ENCODE assay signal across 8 cellular contexts in genomic region chr11:119168471-119169271, GRCh38.
A peak's percentile ranks its signal among the peaks of the same experiment; 100 is the strongest.
DNase-seq lines count a peak whose midpoint lies in the region; ATAC-seq lines count a peak whose summit lies in the region.

Gene NLRX1 (plus strand): TSS chr11:119168725. CDS start chr11:119171404, 2,679 bp downstream.

- H3K27me3 Mint-ChIP-seq in memory B cell: no peaks in the 10 kb centered on the region

- H3K36me3 Mint-ChIP-seq in memory B cell: no peaks in the 10 kb centered on the region

- peak within 1 kb of the TSS; percentile 66 for H3K27ac ChIP-seq in effector memory CD4-positive, alpha-beta T cell (ENCODE audit: insufficient read depth, low read length, poor library complexity, severe bottlenecking)

- peaks cover 5% of the 10 kb centered on the region for H3K4me1 ChIP-seq in effector memory CD4-positive, alpha-beta T cell (ENCODE audit: control insufficient read depth, insufficient read depth, low read length, poor library complexity, severe bottlenecking)

- H3K4me3 ChIP-seq in effector memory CD4-positive, alpha-beta T cell (ENCODE audit: insufficient read depth, low read depth, low read length, poor library complexity, severe bottlenecking): peak within 1 kb of the TSS; percentile 92

- peak; percentile 87 for ATAC-seq in GM18909 (IDR thresholded peaks at IDR 0.05; ENCODE audit: poor library complexity, unreplicated experiment)
- ATAC-seq in HG03175 (IDR thresholded peaks at IDR 0.05; ENCODE audit: unreplicated experiment): peak; percentile 93
- ATAC-seq in memory B cell (ENCODE audit: low read depth): peak; percentile 98

- H3K9me3 Mint-ChIP-seq in memory B cell: no peaks in the 10 kb centered on the region

- H3K4me1 Mint-ChIP-seq in memory B cell: peaks cover 2% of the 10 kb centered on the region

- no peaks in the 10 kb centered on the region for H3K27me3 ChIP-seq in effector memory CD4-positive, alpha-beta T cell (replicated peaks; ENCODE audit: control insufficient read depth, insufficient read depth, low read length, poor library complexity, severe bottlenecking)

- H3K4me3 Mint-ChIP-seq in memory B cell: peak within 1 kb of the TSS; percentile 87

- no peaks in the 10 kb centered on the region for H3K36me3 ChIP-seq in effector memory CD4-positive, alpha-beta T cell (ENCODE audit: control insufficient read depth, insufficient read depth, low read length)

- no peaks in the 10 kb centered on the region for H3K9me3 ChIP-seq in effector memory CD4-positive, alpha-beta T cell (ENCODE audit: control insufficient read depth, low read length)

- DNase-seq in AG20443 (ENCODE audit: low spot score) (peak; percentile 98), NCI-H510A treated with DMSO at 0.1 percent for 48 hours (lab: John Stamatoyannopoulos, UW) (peak; percentile 76), memory B cell (ENCODE audit: low spot score in 2 of 2) (peak; percentile 81 to 83)
- DNase-seq in activated CD8-positive, alpha-beta memory T cell treated with anti-CD3 and anti-CD28 coated beads for 1 hour (ENCODE audit: extremely low read depth in 1 of 2, low read depth in 1 of 2): peak; percentile 51 to 71
- peak; percentile 62 to 74 (median 64) for DNase-seq in effector memory CD4-positive, alpha-beta T cell
- DNase-seq in stimulated activated CD8-positive, alpha-beta memory T cell treated with anti-CD3 and anti-CD28 coated beads, Interleukin-12 subunit alpha, Interleukin-12 subunit beta, amount 100 ng/mL, for 1 hour (ENCODE audit: low read depth): peak; percentile 73

- peak within 1 kb of the TSS; percentile 35 for H3K27ac Mint-ChIP-seq in memory B cell

Comparison
In these comparisons a context has a peak if more than half of its experiments do, and no peak if none do; other contexts are left out.
1. Peak in every context shown above with its lines: DNase-seq, ATAC-seq, H3K4me3 ChIP-seq and H3K27ac ChIP-seq.